18 cellular contexts compared by ENCODE assay signal in the genomic region with DNA sequence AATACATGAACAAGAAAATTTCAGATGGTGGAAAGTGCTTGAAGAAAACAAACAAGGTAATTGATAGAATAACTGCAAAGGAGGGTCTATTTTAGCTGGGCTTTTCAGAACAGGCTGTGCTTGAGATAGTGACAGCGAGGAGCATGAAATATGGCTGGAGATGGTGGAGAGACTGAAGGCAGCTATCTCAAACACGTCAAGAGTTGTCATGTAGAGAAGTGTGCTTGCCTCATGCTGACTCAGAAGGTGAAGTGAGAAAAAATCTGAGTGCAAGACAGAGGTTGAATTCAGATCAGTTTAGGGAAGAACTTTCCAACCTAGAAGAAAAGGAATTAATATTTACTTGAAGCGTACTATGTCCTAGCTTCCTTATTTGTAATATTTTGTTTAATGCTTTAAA.
A peak's percentile ranks its signal among the peaks of the same experiment; 100 is the strongest.
DNase-seq lines count a peak whose midpoint lies in the region; ATAC-seq, FAIRE-seq and TF ChIP-seq lines count a peak whose summit lies in the region.
"Had no signal": no experiment of that assay in that cellular context is flagged by ENCODE, and none has a peak within 500 bp of the region (broad histone marks: within the 10 kb centered on the region; RNA-seq: fewer than 3 reads in every experiment).

No MANE protein-coding gene starts in this region.

- H3K79me2 ChIP-seq in K562 (ENCODE audit: control insufficient read depth, insufficient read depth, low read length): no peaks in the 10 kb centered on the region

- H3K4me3 ChIP-seq in K562: no peak overlapping the region
- H3K4me3 ChIP-seq in right cardiac atrium (ENCODE audit: low read length): no peak overlapping the region
- no peak overlapping the region for H3K4me3 ChIP-seq in ascending aorta

- H3K4me1 ChIP-seq in K562 (replicated peaks in 1 of 2; ENCODE audit: control insufficient read depth in 2 of 2, insufficient read depth in 2 of 2, low read length in 2 of 2): peaks cover 0 to 15% of the 10 kb centered on the region in 2 experiments; a peak in 2 of 5 replicates
- no peaks in the 10 kb centered on the region for H3K4me1 ChIP-seq in right cardiac atrium (ENCODE audit: control insufficient read depth, insufficient read depth, low read length)
- no peaks in the 10 kb centered on the region for H3K4me1 ChIP-seq in ascending aorta

- TF ChIP-seq RAD21 in K562 (CRISPR knock-in tag; conservative IDR thresholded peaks at IDR 0.05 in 1 of 2, IDR thresholded peaks at IDR 0.05 in 1 of 2): peak in 1 of 2 experiments; percentile 33; a peak in 1 of 4 replicates

- no peaks in the 10 kb centered on the region for H4K20me1 ChIP-seq in K562 (replicated peaks; ENCODE audit: control insufficient read depth, insufficient read depth, low read length)

- no peak for TF ChIP-seq POLR2A in K562 (conservative IDR thresholded peaks at IDR 0.05)

- intact Hi-C loops in K562 (cut with micrococcal nuclease): no loop called here
- intact Hi-C loops in right cardiac atrium (cut with DNase I): loop anchor here in 3 of 4 donors (5.0 to 10.0 kb wide), 4 partner anchors 88 to 275 kb away; partner anchors contain the start of gene SLC1A3 (in 1 of the 3)
- intact Hi-C loops in ascending aorta (cut with DNase I): no loop called here

- no peaks in the 10 kb centered on the region for H3K9me1 ChIP-seq in K562 (ENCODE audit: control insufficient read depth, insufficient read depth, low read length)

- peak; percentile 45 for ATAC-seq in GM18868 (IDR thresholded peaks at IDR 0.05; ENCODE audit: unreplicated experiment)
- peak; percentile 85 for ATAC-seq in K562
- peak; percentile 77 to 79 for ATAC-seq in right cardiac atrium
- ATAC-seq in GM21717 (IDR thresholded peaks at IDR 0.05; ENCODE audit: unreplicated experiment): no peak
- ATAC-seq: stimulated activated memory B cell treated with anti-CD40 and anti-IgM and Interleukin-4, amounts not matched to agents 10 μg/mL and 1 μg/mL and 100 μg/mL, for 72 hours had no signal

- peak; percentile 85 for DNase-seq in NCI-H226
- peak in 2 of 4 experiments; percentile 34 to 59 for DNase-seq in K562 (ENCODE audit: extremely low read depth in 1 of 4, low spot score in 3 of 4)
- DNase-seq in right cardiac atrium: no peak
- no peak for DNase-seq in ascending aorta (ENCODE audit: low spot score in 2 of 2)
- DNase-seq in AML-193 (lab: John Stamatoyannopoulos, UW): no peak
- DNase-seq in G401 (ENCODE audit: low spot score): no peak
- DNase-seq: activated B cell treated with CpG ODN at 0.5 μM for 24 hours; activated naive CD8-positive, alpha-beta T cell treated with anti-CD3 and anti-CD28 coated beads, Interleukin-2, amount 10 ng/mL, durations not matched to agents 7 days and 5 days; CD4-positive, alpha-beta T cell; dermis blood vessel endothelial cell; DMS79 treated with DMSO at 0.1 percent for 48 hours; NCI-H2029 treated with DMSO at 0.1 percent for 48 hours; NCI-H510A treated with DMSO at 0.1 percent for 48 hours; nucleus accumbens had no signal

- TF ChIP-seq EP300 in K562 (IDR thresholded peaks at IDR 0.05; ENCODE audit: low read length): no peak

- WGBS in K562 (ENCODE audit: insufficient coverage, low coverage, missing lambda C conversion rate): 22% methylated on average over 3 of the region's 3 CpGs
- 61% methylated on average over 3 of the region's 3 CpGs for WGBS in right cardiac atrium

- H3K4me2 ChIP-seq in K562 (ENCODE audit: insufficient read depth, low read length): no peak overlapping the region
- H3K4me2 ChIP-seq: KMS-11 had no signal

- no peak overlapping the region for H3K9ac ChIP-seq in K562 (ENCODE audit: insufficient read depth in 1 of 2, low read depth in 2 of 2, low read length in 2 of 2)
- H3K9ac ChIP-seq: KMS-11 had no signal

- TF ChIP-seq CTCF in K562 (IDR thresholded peaks at IDR 0.05 in 2 of 3, conservative IDR thresholded peaks at IDR 0.05 in 1 of 3; ENCODE audit: insufficient read depth in 2 of 3, low read depth in 1 of 3, low read length in 3 of 3) (no peak), ascending aorta (IDR thresholded peaks at IDR 0.05) (no peak)

- no TSS peak for BruUV-seq in K562 (replicated peaks; lab: Mats Ljungman, UMichigan)

- no peaks in the 10 kb centered on the region for H3K36me3 ChIP-seq in K562 (ENCODE audit: control insufficient read depth, insufficient read depth, low read length)
- no peaks in the 10 kb centered on the region for H3K36me3 ChIP-seq in ascending aorta

- H2AFZ ChIP-seq in K562 (ENCODE audit: low read depth, low read length): no peak overlapping the region; the same call in 1 of the 2 replicates

- H3K27ac ChIP-seq in K562 (ENCODE audit: extremely low read depth, low read depth, low read length) (no peak overlapping the region), right cardiac atrium (ENCODE audit: low read length) (no peak overlapping the region), ascending aorta (no peak overlapping the region)
- H3K27ac ChIP-seq: KMS-11 had no signal

- H3K9me3 ChIP-seq in K562 (replicated peaks; ENCODE audit: control insufficient read depth, insufficient read depth, low read depth, low read length): no peaks in the 10 kb centered on the region
- H3K9me3 ChIP-seq in right cardiac atrium (ENCODE audit: control insufficient read depth, low read length): peaks cover 4% of the 10 kb centered on the region
- H3K9me3 ChIP-seq in ascending aorta: no peaks in the 10 kb centered on the region

- FAIRE-seq in K562 (lab: Jason Lieb, UNC): peak; percentile 64

- in situ Hi-C loops in K562 (cut with MboI) (loop anchor here (5.0 kb wide), 2 partner anchors 85 to 275 kb away; no protein-coding TSS in a partner anchor), G401 (cut with HindIII; ENCODE audit: low sequenced_read_pairs) (no loop called here)

- H3K27me3 ChIP-seq in K562 (ENCODE audit: control insufficient read depth in 2 of 2, insufficient read depth in 2 of 2, low read length in 2 of 2) (no peaks in the 10 kb centered on the region), right cardiac atrium (ENCODE audit: control insufficient read depth, insufficient read depth) (no peaks in the 10 kb centered on the region), ascending aorta (no peaks in the 10 kb centered on the region)

- CTCF ChIA-PET in K562 (lab: Yijun Ruan, JAX; ENCODE audit: low intra/inter-chr PET ratio): no interaction called here

- POLR2A ChIA-PET in K562 (lab: Yijun Ruan, JAX): interaction anchor here (0.5 to 1.8 kb wide), 5 partner anchors 11 to 224 kb away, joined by 3 to 5 read pairs (median 4); no protein-coding TSS in a partner anchor

TF ChIP-seq in K562, 482 proteins besides CTCF, POLR2A, EP300 and RAD21 (continues in another document):
- TF ChIP-seq TEAD4 (IDR thresholded peaks at IDR 0.05; ENCODE audit: low read length) (peak; percentile 9; the same call in 1 of the 2 replicates), TEAD4 (CRISPR knock-in tag; IDR thresholded peaks at IDR 0.05; ENCODE audit: borderline replicate concordance) (no peak), CBFA2T3 (IDR thresholded peaks at IDR 0.05) (0 out of 2 replicates have a peak, but pooled peaks have one; percentile 37), GATA2 (CRISPR knock-in tag; IDR thresholded peaks at IDR 0.05) (no peak), AFF4 (CRISPR knock-in tag; IDR thresholded peaks at IDR 0.05) (no peak), ARID1B (IDR thresholded peaks at IDR 0.05) (peak; percentile 25; the same call in 1 of the 2 replicates), ZNF583 (CRISPR knock-in tag; IDR thresholded peaks at IDR 0.05) (no peak), CEBPG (CRISPR knock-in tag; IDR thresholded peaks at IDR 0.05) (no peak), CEBPG (tag; conservative IDR thresholded peaks at IDR 0.05 in 1 of 2, IDR thresholded peaks at IDR 0.05 in 1 of 2) (no peak), XRCC5 (IDR thresholded peaks at IDR 0.05; ENCODE audit: low read depth, low read length) (no peak), MECOM (CRISPR knock-in tag; IDR thresholded peaks at IDR 0.05) (peak; percentile 96), TCF7 (IDR thresholded peaks at IDR 0.05; ENCODE audit: borderline replicate concordance) (no peak)

Comparison
In these comparisons a context has a peak if more than half of its experiments do, and no peak if none do; other contexts are left out.
1. intact Hi-C loops: an anchor here in right cardiac atrium (5.0 to 10.0 kb wide); none called in K562 and ascending aorta.